17 cellular contexts compared by ENCODE assay signal in genomic region chr13:26658972-26659371, GRCh38.
"Had no signal": no experiment of that assay in that cellular context is flagged by ENCODE, and none has a peak within 500 bp of the region (broad histone marks: within the 10 kb centered on the region; RNA-seq: fewer than 3 reads in every experiment).

No MANE protein-coding gene starts in this region.

- H3K9me3 ChIP-seq: gastroesophageal sphincter, pancreas, testis had no signal

- H3K4me1 ChIP-seq: gastroesophageal sphincter, pancreas had no signal

- DNase-seq: activated CD4-positive, alpha-beta memory T cell treated with anti-CD3 and anti-CD28 coated beads, Interleukin-2, amount 10 ng/mL, durations not matched to agents 7 days and 5 days; activated CD4-positive, alpha-beta T cell treated with anti-CD3 and anti-CD28 coated beads for 36 hours; activated naive CD4-positive, alpha-beta T cell; activated T-cell treated with anti-CD3 and anti-CD28 coated beads, Interleukin-2, amount 50 U/mL, for 72 hours; cortex of kidney; effector memory CD4-positive, alpha-beta T cell; nephron progenitor cell; pancreas; stimulated activated CD4-positive, alpha-beta T cell treated with anti-CD3 and anti-CD28 coated beads, Interleukin-4, amount 100 ng/mL, for 1 hour; stimulated activated CD8-positive, alpha-beta memory T cell treated with anti-CD3 and anti-CD28 coated beads, Interleukin-4, amount 100 ng/mL, for 48 hours; stimulated activated naive CD8-positive, alpha-beta T cell treated with anti-CD3 and anti-CD28 coated beads, Interleukin-15, amount 100 ng/mL, for 72 hours; T-helper 9 cell; testis had no signal

- H3K27ac ChIP-seq: cardiac muscle cell, gastroesophageal sphincter, hepatocyte, pancreas, testis had no signal

- H3K27me3 ChIP-seq: cardiac muscle cell, gastroesophageal sphincter, hepatocyte, pancreas, testis had no signal

- ATAC-seq: activated CD4-positive, alpha-beta T cell treated with anti-CD3 and anti-CD28 coated beads for 36 hours; activated T-cell treated with anti-CD3 and anti-CD28 coated beads, Interleukin-2, amount 50 U/mL, for 72 hours; gastroesophageal sphincter; stimulated activated naive CD8-positive, alpha-beta T cell treated with anti-CD3 and anti-CD28 coated beads, Interleukin-15, amount 100 ng/mL, for 72 hours had no signal

- H3K4me3 ChIP-seq: cardiac muscle cell, gastroesophageal sphincter, hepatocyte, pancreas, testis had no signal

- H3K36me3 ChIP-seq: cardiac muscle cell, gastroesophageal sphincter, pancreas had no signal

- FAIRE-seq: astrocyte, pancreas had no signal
